ENCODE assay signal across 25 cellular contexts in genomic region chr1:104923075-104923474, GRCh38.
"Had no signal": no experiment of that assay in that cellular context is flagged by ENCODE, and none has a peak within 500 bp of the region (broad histone marks: within the 10 kb centered on the region; RNA-seq: fewer than 3 reads in every experiment).

No MANE protein-coding gene starts in this region.

- H3K4me3 ChIP-seq: coronary artery, dorsolateral prefrontal cortex, esophagus muscularis mucosa, gastroesophageal sphincter, heart right ventricle, left lung, lower lobe of right lung, mucosa of descending colon had no signal

- H3K4me1 Mint-ChIP-seq: mesothelial cell of epicardium; naive B cell; naive thymus-derived CD8-positive, alpha-beta T cell had no signal

- H3K9me3 Mint-ChIP-seq: mesothelial cell of epicardium had no signal

- H3K27me3 ChIP-seq: dorsolateral prefrontal cortex, esophagus muscularis mucosa, foreskin keratinocyte, gastroesophageal sphincter, heart right ventricle, left lung had no signal

- ATAC-seq: foreskin keratinocyte; gastroesophageal sphincter; heart right ventricle; left cardiac atrium; left lung; left ventricle myocardium superior; lower lobe of right lung; mucosa of descending colon; naive thymus-derived CD8-positive, alpha-beta T cell had no signal

- FAIRE-seq: endothelial cell of umbilical vein, frontal cortex, islet of Langerhans, keratinocyte had no signal

- H3K4me1 ChIP-seq: esophagus muscularis mucosa, foreskin keratinocyte, gastroesophageal sphincter, heart right ventricle, left lung, lower lobe of right lung had no signal

- H3K27ac Mint-ChIP-seq: mesothelial cell of epicardium; naive B cell; naive thymus-derived CD8-positive, alpha-beta T cell had no signal

- H3K27ac ChIP-seq: coronary artery, esophagus muscularis mucosa, foreskin keratinocyte, gastroesophageal sphincter, heart right ventricle, left lung, lower lobe of right lung had no signal

- H3K9me3 ChIP-seq: esophagus muscularis mucosa, gastroesophageal sphincter, lower lobe of right lung, mucosa of descending colon had no signal

- H3K27me3 Mint-ChIP-seq: naive B cell; naive thymus-derived CD8-positive, alpha-beta T cell had no signal

- H3K36me3 Mint-ChIP-seq: mesothelial cell of epicardium, naive B cell had no signal

- H3K36me3 ChIP-seq: esophagus muscularis mucosa, gastroesophageal sphincter, heart right ventricle, left lung, lower lobe of right lung had no signal

- H3K4me3 Mint-ChIP-seq: mesothelial cell of epicardium; naive B cell; naive thymus-derived CD8-positive, alpha-beta T cell had no signal

- DNase-seq: dermis blood vessel endothelial cell; dorsolateral prefrontal cortex; effector CD4-positive, alpha-beta T cell; effector memory CD4-positive, alpha-beta T cell; foreskin keratinocyte; glutamatergic neuron; head of caudate nucleus; heart right ventricle; hippocampal formation; left cardiac atrium; left lung; left ventricle myocardium superior; lower lobe of right lung; mesenchymal stem cell; mucosa of descending colon; naive B cell; naive thymus-derived CD8-positive, alpha-beta T cell had no signal
